17 cellular contexts compared by ENCODE assay signal in genomic region chr10:121788115-121788514, GRCh38.
DNase-seq lines count a peak whose midpoint lies in the region; ATAC-seq, FAIRE-seq and TF ChIP-seq lines count a peak whose summit lies in the region.
"Had no signal": no experiment of that assay in that cellular context is flagged by ENCODE, and none has a peak within 500 bp of the region (broad histone marks: within the 10 kb centered on the region; RNA-seq: fewer than 3 reads in every experiment).

No MANE protein-coding gene starts in this region.

- H3K9me3 Mint-ChIP-seq in HFFc6 = no peaks in the 10 kb centered on the region

- H3K27ac Mint-ChIP-seq in HFFc6 = no peak overlapping the region
- H3K27ac Mint-ChIP-seq: CD14-positive monocyte had no signal

- no peak for ATAC-seq in GM19395 (IDR thresholded peaks at IDR 0.05; ENCODE audit: unreplicated experiment)
- no peak for ATAC-seq in GM19452 (IDR thresholded peaks at IDR 0.05; ENCODE audit: unreplicated experiment)
- ATAC-seq: Panc1, Right ventricle myocardium inferior had no signal

- H3K36me3 Mint-ChIP-seq in HFFc6 (ENCODE audit: low read depth) = no peaks in the 10 kb centered on the region

- FAIRE-seq in bronchial epithelial cell (lab: Jason Lieb, UNC) = no peak

- H3K4me1 Mint-ChIP-seq in HFFc6 (ENCODE audit: low read depth) = peaks cover 19% of the 10 kb centered on the region; the same call in 1 of the 2 replicates
- H3K4me1 Mint-ChIP-seq: CD14-positive monocyte had no signal

- H3K36me3 ChIP-seq in bronchial epithelial cell (ENCODE audit: control insufficient read depth, insufficient read depth, low read length) (no peaks in the 10 kb centered on the region), kidney epithelial cell (ENCODE audit: control insufficient read depth, insufficient read depth, low read length) (peaks cover 1% of the 10 kb centered on the region)
- H3K36me3 ChIP-seq: HAP-1 had no signal

- no peaks in the 10 kb centered on the region for H3K27me3 ChIP-seq in bronchial epithelial cell (ENCODE audit: control insufficient read depth, insufficient read depth, low read length)
- no peaks in the 10 kb centered on the region for H3K27me3 ChIP-seq in kidney epithelial cell (ENCODE audit: control insufficient read depth, insufficient read depth, low read length)

- H3K4me3 Mint-ChIP-seq in HFFc6 = no peak overlapping the region
- H3K4me3 Mint-ChIP-seq: CD14-positive monocyte had no signal

- DNase-seq in NCI-H345 (lab: John Stamatoyannopoulos, UW) (peak; percentile 0), NCI-H345 treated with DMSO at 0.1 percent for 48 hours (lab: John Stamatoyannopoulos, UW; ENCODE audit: unreplicated experiment) (no peak), bronchial epithelial cell (ENCODE audit: low read depth) (peak; percentile 79), kidney epithelial cell (ENCODE audit: low read depth) (peak; percentile 14), DMS53 treated with DMSO at 0.1 percent for 48 hours (lab: John Stamatoyannopoulos, UW; ENCODE audit: unreplicated experiment) (no peak), HFFc6 (no peak)
- DNase-seq: 8988T, DMS 273 treated with DMSO at 0.1 percent for 48 hours, GM23248, NCI-H146, NCI-H524 treated with DMSO at 0.1 percent for 48 hours had no signal

- H3K27me3 Mint-ChIP-seq in HFFc6 (ENCODE audit: insufficient read depth) = no peaks in the 10 kb centered on the region

- TF ChIP-seq CTCF in bronchial epithelial cell (IDR thresholded peaks at IDR 0.05; ENCODE audit: insufficient read depth, low read length, severe bottlenecking) (no peak), kidney epithelial cell (IDR thresholded peaks at IDR 0.05; ENCODE audit: insufficient read depth, low read length, poor library complexity, severe bottlenecking) (no peak), HFFc6 (IDR thresholded peaks at IDR 0.05) (no peak)

- no peak overlapping the region for H3K4me3 ChIP-seq in bronchial epithelial cell (ENCODE audit: low read depth, low read length)
- no peak overlapping the region for H3K4me3 ChIP-seq in kidney epithelial cell (ENCODE audit: low read depth, low read length)
- H3K4me3 ChIP-seq: GM23248, HAP-1 had no signal

Comparison
In these comparisons a context has a peak if more than half of its experiments do, and no peak if none do; other contexts are left out.
1. DNase-seq: peak in NCI-H345 (single experiment), bronchial epithelial cell (single experiment) and kidney epithelial cell (single experiment); none in NCI-H345 treated with DMSO at 0.1 percent for 48 hours (single experiment), DMS53 treated with DMSO at 0.1 percent for 48 hours (single experiment) and HFFc6 (single experiment).